ENCODE assay signal across 21 cellular contexts in the genomic region with DNA sequence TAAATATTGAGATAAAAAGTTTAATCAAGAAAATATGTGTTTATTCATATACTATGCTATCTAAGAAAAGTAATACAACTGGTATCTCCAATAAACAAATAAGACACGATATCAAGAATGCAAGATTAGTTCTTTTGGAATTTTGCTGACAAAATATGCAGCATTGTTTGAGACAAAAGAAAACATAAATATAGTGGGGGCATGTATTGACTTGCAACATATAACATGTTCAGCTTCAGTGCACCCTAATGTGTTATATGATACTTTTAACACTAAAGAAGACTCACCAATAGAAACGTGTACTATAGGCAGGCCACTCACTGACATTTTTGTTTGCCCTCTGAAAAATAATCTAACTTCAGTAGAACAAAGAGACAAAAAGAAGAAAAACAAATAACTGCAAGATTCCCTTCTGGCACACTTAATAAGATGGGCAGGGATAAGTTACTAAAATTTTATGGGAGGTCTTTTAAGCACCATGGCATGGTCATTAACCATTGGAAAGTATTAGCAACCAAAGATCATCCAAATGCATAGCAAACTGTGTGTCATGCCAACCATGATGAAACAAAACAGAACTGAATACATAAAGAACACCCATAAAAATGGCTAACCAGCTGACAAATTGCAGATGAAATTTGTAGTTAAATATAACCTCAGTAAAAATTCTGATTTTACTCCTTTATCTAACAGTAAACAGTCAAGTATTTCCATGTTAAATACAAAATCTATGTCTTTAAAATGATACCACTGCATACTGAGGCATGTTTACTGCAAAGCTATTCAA.
"Had no signal": no experiment of that assay in that cellular context is flagged by ENCODE, and none has a peak within 500 bp of the region (broad histone marks: within the 10 kb centered on the region; RNA-seq: fewer than 3 reads in every experiment).

No MANE protein-coding gene starts in this region.

- H3K4me1 Mint-ChIP-seq: naive thymus-derived CD8-positive, alpha-beta T cell had no signal

- DNase-seq: activated CD4-positive, alpha-beta memory T cell treated with anti-CD3 and anti-CD28 coated beads for 36 hours; activated CD4-positive, alpha-beta T cell treated with anti-CD3 and anti-CD28 coated beads for 48 hours; activated naive CD4-positive, alpha-beta T cell treated with anti-CD3 and anti-CD28 coated beads for 36 hours; activated T-cell treated with anti-CD3 and anti-CD28 coated beads, Interleukin-2, amount 50 U/mL, for 48 hours; amygdala; cerebellar nuclear complex; cortex of kidney; endodermal cell; left colon; lower lobe of right lung; naive thymus-derived CD8-positive, alpha-beta T cell; pancreas; psoas muscle; stimulated activated CD4-positive, alpha-beta T cell treated with anti-CD3 and anti-CD28 coated beads, Interleukin-12 subunit alpha, Interleukin-12 subunit beta, amount 100 ng/mL, for 4 hours; stimulated activated CD4-positive, alpha-beta T cell treated with anti-CD3 and anti-CD28 coated beads, Interleukin-4, amount 100 ng/mL, for 4 hours; stimulated activated naive CD8-positive, alpha-beta T cell treated with anti-CD3 and anti-CD28 coated beads, Interleukin-15, Interleukin-2, amounts not matched to agents 100 U/mL and 50 U/mL, for 24 hours; upper lobe of right lung had no signal

- H3K27me3 ChIP-seq: neutrophil, right atrium auricular region, upper lobe of right lung had no signal

- H3K4me3 Mint-ChIP-seq: activated CD4-positive, alpha-beta memory T cell treated with anti-CD3 and anti-CD28 coated beads for 36 hours; activated naive CD4-positive, alpha-beta T cell treated with anti-CD3 and anti-CD28 coated beads for 36 hours; endodermal cell; naive thymus-derived CD8-positive, alpha-beta T cell had no signal

- H3K9me3 ChIP-seq: lower lobe of right lung, neutrophil, pancreas, psoas muscle, right atrium auricular region, upper lobe of right lung had no signal

- H3K36me3 ChIP-seq: lower lobe of right lung, neutrophil, pancreas, right atrium auricular region, upper lobe of right lung had no signal

- FAIRE-seq: keratinocyte, pancreas had no signal

- H3K27me3 Mint-ChIP-seq: activated CD4-positive, alpha-beta memory T cell treated with anti-CD3 and anti-CD28 coated beads for 36 hours had no signal

- H3K4me3 ChIP-seq: lower lobe of right lung, pancreas, psoas muscle, right atrium auricular region, upper lobe of right lung had no signal

- H3K9me3 Mint-ChIP-seq: activated CD4-positive, alpha-beta memory T cell treated with anti-CD3 and anti-CD28 coated beads for 36 hours; activated naive CD4-positive, alpha-beta T cell treated with anti-CD3 and anti-CD28 coated beads for 36 hours; endodermal cell had no signal

- H3K36me3 Mint-ChIP-seq: activated CD4-positive, alpha-beta memory T cell treated with anti-CD3 and anti-CD28 coated beads for 36 hours; naive thymus-derived CD8-positive, alpha-beta T cell had no signal

- H3K4me1 ChIP-seq: lower lobe of right lung, pancreas, psoas muscle, right atrium auricular region, upper lobe of right lung had no signal

- ATAC-seq: left colon; lower lobe of right lung; naive thymus-derived CD8-positive, alpha-beta T cell; pancreas; psoas muscle; stimulated activated naive CD8-positive, alpha-beta T cell treated with anti-CD3 and anti-CD28 coated beads, Interleukin-15, Interleukin-2, amounts not matched to agents 100 U/mL and 50 U/mL, for 24 hours; upper lobe of right lung had no signal

- H3K27ac ChIP-seq: epithelial cell of prostate, lower lobe of right lung, neutrophil, pancreas, psoas muscle, right atrium auricular region, upper lobe of right lung had no signal

- H3K27ac Mint-ChIP-seq: activated CD4-positive, alpha-beta memory T cell treated with anti-CD3 and anti-CD28 coated beads for 36 hours; activated naive CD4-positive, alpha-beta T cell treated with anti-CD3 and anti-CD28 coated beads for 36 hours; endodermal cell; naive thymus-derived CD8-positive, alpha-beta T cell had no signal
